Comparison of ENCODE assay signal across 11 cellular contexts in genomic region chr20:50980071-50980681, GRCh38. TPM values are rescaled to one million over a fixed set of nuclear protein-coding genes. Genes with fewer than 3 reads are reported as not detected.
DNase-seq lines count a peak whose midpoint lies in the region; ATAC-seq and TF ChIP-seq lines count a peak whose summit lies in the region.
"Had no signal": no experiment of that assay in that cellular context is flagged by ENCODE, and none has a peak within 500 bp of the region (broad histone marks: within the 10 kb centered on the region; RNA-seq: fewer than 3 reads in every experiment).

No MANE protein-coding gene starts in this region.

- intact Hi-C loops in lower lobe of right lung (cut with DNase I): loop anchor here (10.0 kb wide), 1 partner anchor 325 kb away; no protein-coding TSS in a partner anchor

- DNase-seq in AG09309 (ENCODE audit: low read depth) (peak; percentile 98), HT-29 (ENCODE audit: low spot score) (peak; percentile 21), lower lobe of right lung (no peak), immature natural killer cell (no peak)
- DNase-seq: activated naive CD8-positive, alpha-beta T cell treated with anti-CD3 and anti-CD28 coated beads, Interleukin-2, amount 10 ng/mL, durations not matched to agents 7 days and 5 days; NCI-H1048 had no signal

- H3K36me3 ChIP-seq in lower lobe of right lung: no peaks in the 10 kb centered on the region
- H3K36me3 ChIP-seq: neutrophil had no signal

- peak overlapping the region; percentile 58 for H3K4me3 Mint-ChIP-seq in activated naive CD8-positive, alpha-beta T cell
- H3K4me3 Mint-ChIP-seq in immature natural killer cell: no peak overlapping the region
- H3K4me3 Mint-ChIP-seq: activated naive CD8-positive, alpha-beta T cell treated with anti-CD3 and anti-CD28 coated beads, Interleukin-2, amount 10 ng/mL, durations not matched to agents 7 days and 5 days had no signal

- no peak for TF ChIP-seq CTCF in AG09309 (IDR thresholded peaks at IDR 0.05; ENCODE audit: control insufficient read depth, insufficient read depth, low read depth, low read length, missing control alignments)
- TF ChIP-seq CTCF in lower lobe of right lung (IDR thresholded peaks at IDR 0.05): no peak

- H3K27me3 ChIP-seq in lower lobe of right lung (ENCODE audit: low read depth): peaks cover 44% of the 10 kb centered on the region

- no peaks in the 10 kb centered on the region for H3K9me3 Mint-ChIP-seq in activated naive CD8-positive, alpha-beta T cell (ENCODE audit: low read depth)
- H3K9me3 Mint-ChIP-seq in immature natural killer cell: no peaks in the 10 kb centered on the region
- H3K9me3 Mint-ChIP-seq: activated naive CD8-positive, alpha-beta T cell treated with anti-CD3 and anti-CD28 coated beads, Interleukin-2, amount 10 ng/mL, durations not matched to agents 7 days and 5 days had no signal

- no peak overlapping the region for H3K27ac ChIP-seq in lower lobe of right lung
- H3K27ac ChIP-seq: neutrophil had no signal

- peaks cover 14% of the 10 kb centered on the region for H3K4me1 Mint-ChIP-seq in activated naive CD8-positive, alpha-beta T cell (ENCODE audit: low read depth)
- H3K4me1 Mint-ChIP-seq in immature natural killer cell: peaks cover 0 to 2% of the 10 kb centered on the region in 2 donors

- no peaks in the 10 kb centered on the region for H3K36me3 Mint-ChIP-seq in activated naive CD8-positive, alpha-beta T cell
- no peaks in the 10 kb centered on the region for H3K36me3 Mint-ChIP-seq in immature natural killer cell
- H3K36me3 Mint-ChIP-seq: activated naive CD8-positive, alpha-beta T cell treated with anti-CD3 and anti-CD28 coated beads, Interleukin-2, amount 10 ng/mL, durations not matched to agents 7 days and 5 days had no signal

- peak; percentile 64 for ATAC-seq in lower lobe of right lung
- no peak for ATAC-seq in GM18870 (IDR thresholded peaks at IDR 0.05; ENCODE audit: unreplicated experiment)
- ATAC-seq in HG02870 (IDR thresholded peaks at IDR 0.05; ENCODE audit: unreplicated experiment): no peak
- no peak for ATAC-seq in GM19467 (IDR thresholded peaks at IDR 0.05; ENCODE audit: unreplicated experiment)

- H3K9me3 ChIP-seq in lower lobe of right lung: no peaks in the 10 kb centered on the region
- H3K9me3 ChIP-seq: neutrophil had no signal

- peak overlapping the region; percentile 91 for H3K27ac Mint-ChIP-seq in activated naive CD8-positive, alpha-beta T cell
- H3K27ac Mint-ChIP-seq in immature natural killer cell: no peak overlapping the region
- H3K27ac Mint-ChIP-seq: activated naive CD8-positive, alpha-beta T cell treated with anti-CD3 and anti-CD28 coated beads, Interleukin-2, amount 10 ng/mL, durations not matched to agents 7 days and 5 days had no signal

- peaks cover 8% of the 10 kb centered on the region for H3K4me1 ChIP-seq in lower lobe of right lung

- H3K4me3 ChIP-seq in AG09309 (ENCODE audit: control insufficient read depth, low read depth, low read length) (no peak overlapping the region), lower lobe of right lung (no peak overlapping the region)

- peaks cover 18% of the 10 kb centered on the region for H3K27me3 Mint-ChIP-seq in activated naive CD8-positive, alpha-beta T cell
- H3K27me3 Mint-ChIP-seq in immature natural killer cell (ENCODE audit: low read depth in 3 of 3): peaks cover 3 to 15% (median 6%) of the 10 kb centered on the region in 3 donors

RNA-seq across cellular contexts. Expression of gene MOCS3, which starts 21.6 kb away (rescaled TPM):
- total RNA-seq in HT-29 (2014; rRNA removed; shearing (Covaris generic)): 14.9 and 16.3 TPM in 2 replicates
- 4.7 TPM for total RNA-seq in lower lobe of right lung
- 1 to 10 TPM; 2.9 to 3.7 (median 3.1) TPM for polyA plus RNA-seq in immature natural killer cell

RNA-seq across cellular contexts. Expression of gene DPM1, which starts 21.8 kb away (rescaled TPM):
- 69.7 and 76.9 TPM in 2 replicates for total RNA-seq in HT-29 (2014; rRNA removed; shearing (Covaris generic))
- 31.2 TPM for total RNA-seq in lower lobe of right lung
- 10 to 100 TPM; 46.6 to 61.8 (median 52.8) TPM for polyA plus RNA-seq in immature natural killer cell

RNA-seq across cellular contexts. Expression of gene KCNG1, which starts 42.7 kb away (rescaled TPM):
- total RNA-seq in HT-29 (2014; rRNA removed; shearing (Covaris generic)): not detected in 2 replicates
- total RNA-seq in lower lobe of right lung: not detected
- not detected for polyA plus RNA-seq in immature natural killer cell
- total RNA-seq: activated naive CD8-positive, alpha-beta T cell treated with anti-CD3 and anti-CD28 coated beads, Interleukin-2, amount 10 ng/mL, durations not matched to agents 7 days and 5 days had no signal

RNA-seq across cellular contexts. Expression of gene ADNP, which starts 48.9 kb away (rescaled TPM):
- total RNA-seq in HT-29 (2014; rRNA removed; shearing (Covaris generic)): 37.2 and 43.3 TPM in 2 replicates
- 58.3 TPM for total RNA-seq in lower lobe of right lung
- 1 to 10 TPM; 3.0 to 8.4 (median 3.8) TPM for polyA plus RNA-seq in immature natural killer cell

Comparison
In these comparisons a context has a peak if more than half of its experiments do, and no peak if none do; other contexts are left out.
1. DNase-seq: peak in AG09309 (single experiment) and HT-29 (single experiment); none in lower lobe of right lung (single experiment) and immature natural killer cell (0 of 3).
2. ATAC-seq: peak in lower lobe of right lung (2 of 2); none in GM18870 (single experiment), HG02870 (single experiment) and GM19467 (single experiment).